12 cellular contexts compared by ENCODE assay signal in the genomic region with DNA sequence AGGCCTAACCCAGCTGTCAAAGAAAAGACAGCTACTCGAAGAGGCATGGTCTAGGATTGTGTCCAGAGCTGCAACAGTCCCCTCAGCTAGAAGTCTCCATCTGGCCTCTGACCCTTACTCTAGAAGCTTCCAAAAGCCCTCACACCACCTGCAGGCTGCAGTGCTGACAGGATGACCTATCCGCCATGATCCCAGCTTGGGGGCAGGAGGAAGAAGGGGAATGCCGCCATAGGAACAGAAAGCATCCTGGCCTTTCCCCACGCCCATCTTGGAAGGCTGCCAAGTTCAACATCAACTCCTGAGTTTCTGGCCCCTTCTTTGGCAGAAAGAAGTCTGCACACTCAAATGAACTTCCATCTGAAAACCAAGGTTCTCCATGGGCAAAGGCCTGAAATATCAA. TPM values are rescaled to one million over a fixed set of nuclear protein-coding genes. Genes with fewer than 3 reads are reported as not detected.
DNase-seq lines count a peak whose midpoint lies in the region; ATAC-seq and TF ChIP-seq lines count a peak whose summit lies in the region.
"Had no signal": no experiment of that assay in that cellular context is flagged by ENCODE, and none has a peak within 500 bp of the region (broad histone marks: within the 10 kb centered on the region; RNA-seq: fewer than 3 reads in every experiment).

No MANE protein-coding gene starts in this region.

- intact Hi-C loops in MCF 10A (cut with micrococcal nuclease) (no loop called here), mammary epithelial cell (cut with micrococcal nuclease) (no loop called here)

- WGBS in mammary epithelial cell (ENCODE audit: low coverage, missing lambda C conversion rate), result 68% methylated on average over 4 of the region's 4 CpGs

- H2AFZ ChIP-seq in mammary epithelial cell (ENCODE audit: low read depth, low read length), result no peak overlapping the region

- H3K27me3 Mint-ChIP-seq in MCF 10A (ENCODE audit: insufficient read depth, unreplicated experiment), result no peaks in the 10 kb centered on the region
- H3K27me3 Mint-ChIP-seq in type B pancreatic cell, result no peaks in the 10 kb centered on the region

- no peak overlapping the region for H3K4me3 ChIP-seq in mammary epithelial cell (replicated peaks in 1 of 3; ENCODE audit: insufficient read depth in 1 of 3, low read depth in 2 of 3, low read length in 3 of 3)
- H3K4me3 ChIP-seq in fibroblast of the aortic adventitia (ENCODE audit: low read depth, low read length), result no peak overlapping the region

- H3K36me3 Mint-ChIP-seq in MCF 10A (ENCODE audit: insufficient read depth, unreplicated experiment), result no peaks in the 10 kb centered on the region
- no peaks in the 10 kb centered on the region for H3K36me3 Mint-ChIP-seq in type B pancreatic cell
- no peaks in the 10 kb centered on the region for H3K36me3 Mint-ChIP-seq in activated naive CD4-positive, alpha-beta T cell treated with anti-CD3 and anti-CD28 coated beads, Interleukin-2, amount 50 U/mL, for 72 hours

- H4K20me1 ChIP-seq in mammary epithelial cell (ENCODE audit: insufficient read depth, low read length), result no peaks in the 10 kb centered on the region

- H3K27ac ChIP-seq in mammary epithelial cell (ENCODE audit: insufficient read depth, low read depth, low read length), result no peak overlapping the region

- H3K4me2 ChIP-seq in mammary epithelial cell (ENCODE audit: insufficient read depth, low read depth, low read length), result no peak overlapping the region

- in situ Hi-C loops in mammary epithelial cell (cut with MboI; ENCODE audit: low sequenced_read_pairs in 2 of 2), result loop anchor here in 1 of 2 donors (10.0 kb wide), 1 partner anchor 168 kb away; no protein-coding TSS in a partner anchor

- no peak overlapping the region for H3K27ac Mint-ChIP-seq in MCF 10A (ENCODE audit: low read depth, unreplicated experiment)
- H3K27ac Mint-ChIP-seq in type B pancreatic cell, result peak overlapping the region; percentile 32
- no peak overlapping the region for H3K27ac Mint-ChIP-seq in activated naive CD4-positive, alpha-beta T cell treated with anti-CD3 and anti-CD28 coated beads, Interleukin-2, amount 50 U/mL, for 72 hours
- H3K27ac Mint-ChIP-seq: progenitor cell of endocrine pancreas had no signal

- no peaks in the 10 kb centered on the region for H3K9me3 ChIP-seq in mammary epithelial cell (replicated peaks; ENCODE audit: insufficient read depth, low read length)

- H3K27me3 ChIP-seq in mammary epithelial cell (ENCODE audit: insufficient read depth, low read length), result no peaks in the 10 kb centered on the region

- DNase-seq in MCF 10A (ENCODE audit: unreplicated experiment) (peak; percentile 49), mammary epithelial cell (no peak), NOMO-1 treated with DMSO at 0.1 percent for 48 hours (lab: John Stamatoyannopoulos, UW; ENCODE audit: unreplicated experiment) (peak; percentile 26), fibroblast of the aortic adventitia (ENCODE audit: low read depth) (peak; percentile 59), type B pancreatic cell (ENCODE audit: extremely low spot score, unreplicated experiment) (no peak)
- DNase-seq in activated naive CD4-positive, alpha-beta T cell treated with anti-CD3 and anti-CD28 coated beads, Interleukin-2, amount 50 U/mL, for 16 hours, result no peak
- DNase-seq in activated naive CD4-positive, alpha-beta T cell treated with anti-CD3 and anti-CD28 coated beads, Interleukin-2, amount 50 U/mL, for 72 hours (ENCODE audit: low spot score in 2 of 2), result no peak
- no peak for DNase-seq in activated CD4-positive, alpha-beta T cell treated with anti-CD3 and anti-CD28 coated beads, Interleukin-2, amount 50 U/mL, for 4 hours
- DNase-seq: activated T-cell treated with anti-CD3 and anti-CD28 coated beads, Interleukin-2, amount 50 U/mL, for 4 hours; T1000 had no signal

- H3K4me1 Mint-ChIP-seq in MCF 10A (ENCODE audit: insufficient read depth, unreplicated experiment) (peaks cover 6% of the 10 kb centered on the region), type B pancreatic cell (ENCODE audit: unreplicated experiment) (peaks cover 16% of the 10 kb centered on the region)

- no peak for TF ChIP-seq CTCF in MCF 10A (IDR thresholded peaks at IDR 0.05; ENCODE audit: unreplicated experiment)
- TF ChIP-seq CTCF in mammary epithelial cell (conservative IDR thresholded peaks at IDR 0.05 in 1 of 2, IDR thresholded peaks at IDR 0.05 in 1 of 2; ENCODE audit: extremely low read depth in 1 of 2, insufficient read depth in 1 of 2, low read depth in 1 of 2, low read length in 2 of 2), result no peak
- TF ChIP-seq CTCF in fibroblast of the aortic adventitia (IDR thresholded peaks at IDR 0.05; ENCODE audit: insufficient read depth, low read length), result no peak
- TF ChIP-seq CTCF in type B pancreatic cell (conservative IDR thresholded peaks at IDR 0.05), result no peak

- CTCF ChIA-PET in MCF 10A (lab: Yijun Ruan, JAX), result interaction anchor here (0.6 kb wide), 2 partner anchors 129 to 1312 kb away, joined by 4 to 5 read pairs; no protein-coding TSS in a partner anchor
- CTCF ChIA-PET in mammary epithelial cell (lab: Charles Lee; ENCODE audit: low non-redundant PET), result interaction anchor here (0.6 kb wide), 1 partner anchor 78 kb away, joined by 4 read pairs; no protein-coding TSS in a partner anchor

- H3K4me1 ChIP-seq in mammary epithelial cell (ENCODE audit: insufficient read depth, low read length), result peaks cover 22% of the 10 kb centered on the region

- no peak overlapping the region for H3K9ac ChIP-seq in mammary epithelial cell (ENCODE audit: insufficient read depth, low read length)

- dilution Hi-C loops in mammary epithelial cell (cut with HindIII; ENCODE audit: low sequenced_read_pairs), result loop anchor here (5.0 kb wide), 2 partner anchors 40 to 85 kb away; no protein-coding TSS in a partner anchor

- ATAC-seq in activated naive CD4-positive, alpha-beta T cell treated with anti-CD3 and anti-CD28 coated beads, Interleukin-2, amount 50 U/mL, for 72 hours, result no peak
- ATAC-seq: activated T-cell treated with anti-CD3 and anti-CD28 coated beads, Interleukin-2, amount 50 U/mL, for 4 hours had no signal

- BruUV-seq in MCF 10A (replicated peaks; lab: Mats Ljungman, UMichigan) (no TSS peak), mammary epithelial cell (replicated peaks; lab: Mats Ljungman, UMichigan) (no TSS peak)

- H3K9me3 Mint-ChIP-seq in MCF 10A (ENCODE audit: unreplicated experiment) (no peaks in the 10 kb centered on the region), type B pancreatic cell (no peaks in the 10 kb centered on the region)
- no peaks in the 10 kb centered on the region for H3K9me3 Mint-ChIP-seq in activated naive CD4-positive, alpha-beta T cell treated with anti-CD3 and anti-CD28 coated beads, Interleukin-2, amount 50 U/mL, for 72 hours
- H3K9me3 Mint-ChIP-seq: activated T-cell treated with anti-CD3 and anti-CD28 coated beads, Interleukin-2, amount 50 U/mL, for 4 hours had no signal

- H3K36me3 ChIP-seq in mammary epithelial cell (ENCODE audit: insufficient read depth, low read length), result no peaks in the 10 kb centered on the region

- no peaks in the 10 kb centered on the region for H3K79me2 ChIP-seq in mammary epithelial cell (ENCODE audit: insufficient read depth, low read length)

- H3K4me3 Mint-ChIP-seq in MCF 10A (ENCODE audit: unreplicated experiment), result no peak overlapping the region
- peak overlapping the region; percentile 16 for H3K4me3 Mint-ChIP-seq in type B pancreatic cell
- H3K4me3 Mint-ChIP-seq: activated T-cell treated with anti-CD3 and anti-CD28 coated beads, Interleukin-2, amount 50 U/mL, for 4 hours had no signal

- POLR2A ChIA-PET in MCF 10A (lab: Yijun Ruan, JAX), result interaction anchor here (0.9 kb wide), 1 partner anchor 89 kb away, joined by 4 read pairs; no protein-coding TSS in a partner anchor

RNA-seq across cellular contexts. Expression of gene KRT36, which starts 3.1 kb away (rescaled TPM):
- not detected in 2 replicates for total RNA-seq in MCF 10A (2022)
- not detected for total RNA-seq in mammary epithelial cell
- not detected for polyA plus RNA-seq in mammary epithelial cell
- polyA minus RNA-seq in mammary epithelial cell, result not detected
- total RNA-seq in fibroblast of the aortic adventitia (ENCODE audit: low replicate concordance), result not detected in 2 replicates
- 0.17 and 0.83 TPM in 2 replicates for total RNA-seq in type B pancreatic cell (ENCODE audit: low replicate concordance)
- not detected for total RNA-seq in activated naive CD4-positive, alpha-beta T cell treated with anti-CD3 and anti-CD28 coated beads, Interleukin-2, amount 50 U/mL, for 72 hours
- total RNA-seq: activated T-cell treated with anti-CD3 and anti-CD28 coated beads, Interleukin-2, amount 50 U/mL, for 4 hours; progenitor cell of endocrine pancreas had no signal

RNA-seq across cellular contexts. Expression of gene KRT35, which starts 11.8 kb away (rescaled TPM):
- total RNA-seq in MCF 10A (2022) (not detected in 2 replicates), mammary epithelial cell (not detected), fibroblast of the aortic adventitia (ENCODE audit: low replicate concordance) (not detected in 2 replicates), type B pancreatic cell (ENCODE audit: low replicate concordance) (not detected in 2 replicates)
- not detected for polyA plus RNA-seq in mammary epithelial cell
- not detected for polyA minus RNA-seq in mammary epithelial cell
- total RNA-seq in activated naive CD4-positive, alpha-beta T cell treated with anti-CD3 and anti-CD28 coated beads, Interleukin-2, amount 50 U/mL, for 72 hours, result not detected
- total RNA-seq: activated T-cell treated with anti-CD3 and anti-CD28 coated beads, Interleukin-2, amount 50 U/mL, for 4 hours; progenitor cell of endocrine pancreas had no signal
- polyA plus RNA-seq: BJ had no signal

RNA-seq across cellular contexts. Expression of gene KRT13, which starts 12.6 kb away (rescaled TPM):
- total RNA-seq in MCF 10A (2022) (not detected in 2 replicates), mammary epithelial cell (1 to 10 TPM in 1 of 2 donors, under 1 TPM in 1; 0.17 to 1.4 TPM), fibroblast of the aortic adventitia (ENCODE audit: low replicate concordance) (not detected in 2 replicates), type B pancreatic cell (ENCODE audit: low replicate concordance) (869 and 1,618 TPM in 2 replicates)
- polyA plus RNA-seq in mammary epithelial cell, result 1.2 TPM
- polyA minus RNA-seq in mammary epithelial cell, result not detected
- total RNA-seq in activated naive CD4-positive, alpha-beta T cell treated with anti-CD3 and anti-CD28 coated beads, Interleukin-2, amount 50 U/mL, for 72 hours, result not detected
- total RNA-seq: activated T-cell treated with anti-CD3 and anti-CD28 coated beads, Interleukin-2, amount 50 U/mL, for 4 hours; progenitor cell of endocrine pancreas had no signal

RNA-seq across cellular contexts. Expression of gene KRT32, which starts 25.6 kb away (rescaled TPM):
- not detected in 2 replicates for total RNA-seq in MCF 10A (2022)
- total RNA-seq in mammary epithelial cell, result not detected
- polyA plus RNA-seq in mammary epithelial cell, result 0.23 TPM
- polyA minus RNA-seq in mammary epithelial cell, result not detected
- total RNA-seq in fibroblast of the aortic adventitia (ENCODE audit: low replicate concordance), result 0.09 TPM in 1 of 2 replicates, not detected in the other
- 0.17 and 0.83 TPM in 2 replicates for total RNA-seq in type B pancreatic cell (ENCODE audit: low replicate concordance)
- not detected for total RNA-seq in activated naive CD4-positive, alpha-beta T cell treated with anti-CD3 and anti-CD28 coated beads, Interleukin-2, amount 50 U/mL, for 72 hours
- total RNA-seq: activated T-cell treated with anti-CD3 and anti-CD28 coated beads, Interleukin-2, amount 50 U/mL, for 4 hours; progenitor cell of endocrine pancreas had no signal

RNA-seq across cellular contexts. Expression of gene KRT15, which starts 25.9 kb away (rescaled TPM):
- total RNA-seq in MCF 10A (2022) (28.8 and 83.4 TPM in 2 replicates), mammary epithelial cell (1,000 to 10,000 TPM in 1 of 2 donors, 100 to 1,000 TPM in 1; 302 to 1,980 TPM), fibroblast of the aortic adventitia (ENCODE audit: low replicate concordance) (0.63 TPM in 1 of 2 replicates, not detected in the other), type B pancreatic cell (ENCODE audit: low replicate concordance) (208 and 840 TPM in 2 replicates)
- 2,083 TPM for polyA plus RNA-seq in mammary epithelial cell
- polyA minus RNA-seq in mammary epithelial cell, result 1,726 TPM
- not detected for total RNA-seq in activated naive CD4-positive, alpha-beta T cell treated with anti-CD3 and anti-CD28 coated beads, Interleukin-2, amount 50 U/mL, for 72 hours
- total RNA-seq: activated T-cell treated with anti-CD3 and anti-CD28 coated beads, Interleukin-2, amount 50 U/mL, for 4 hours had no signal

Comparison
In these comparisons a context has a peak if more than half of its experiments do, and no peak if none do; other contexts are left out.
1. DNase-seq: peak in MCF 10A (single experiment), NOMO-1 treated with DMSO at 0.1 percent for 48 hours (single experiment) and fibroblast of the aortic adventitia (single experiment); none in mammary epithelial cell (single experiment), type B pancreatic cell (single experiment), activated naive CD4-positive, alpha-beta T cell treated with anti-CD3 and anti-CD28 coated beads, Interleukin-2, amount 50 U/mL, for 16 hours (single experiment), activated naive CD4-positive, alpha-beta T cell treated with anti-CD3 and anti-CD28 coated beads, Interleukin-2, amount 50 U/mL, for 72 hours (0 of 2) and activated CD4-positive, alpha-beta T cell treated with anti-CD3 and anti-CD28 coated beads, Interleukin-2, amount 50 U/mL, for 4 hours (0 of 2).
2. RNA of gene KRT13, which starts 12.6 kb away (total RNA-seq): 869 to 1,618 TPM in type B pancreatic cell; 0.17 to 1.4 TPM in mammary epithelial cell, not detected in MCF 10A, not detected in fibroblast of the aortic adventitia and not detected in activated naive CD4-positive, alpha-beta T cell treated with anti-CD3 and anti-CD28 coated beads, Interleukin-2, amount 50 U/mL, for 72 hours; every median in the first group is over 100 times any median in the second.